Comparison of ENCODE assay signal across 10 cellular contexts in the genomic region with DNA sequence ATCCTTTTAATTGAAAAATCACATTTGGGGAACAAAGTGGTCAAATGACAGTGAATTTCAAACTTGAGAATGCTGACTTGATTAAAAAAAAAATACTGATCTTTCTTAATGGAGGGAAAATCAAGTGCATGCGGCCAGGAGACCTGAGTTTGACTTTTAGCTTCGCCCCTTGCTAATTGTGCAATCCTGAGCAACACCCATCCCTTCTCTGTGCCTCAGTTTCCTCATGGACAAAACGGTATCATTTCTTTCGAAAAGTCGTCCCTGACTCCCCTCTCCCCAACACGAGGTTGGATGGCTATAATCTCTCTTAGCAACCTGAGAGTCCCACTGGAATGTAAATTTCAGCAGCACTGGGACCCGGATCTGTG. TPM values are rescaled to one million over a fixed set of nuclear protein-coding genes. Genes with fewer than 3 reads are reported as not detected.
DNase-seq lines count a peak whose midpoint lies in the region; ATAC-seq, FAIRE-seq and TF ChIP-seq lines count a peak whose summit lies in the region.
"Had no signal": no experiment of that assay in that cellular context is flagged by ENCODE, and none has a peak within 500 bp of the region (broad histone marks: within the 10 kb centered on the region; RNA-seq: fewer than 3 reads in every experiment).

No MANE protein-coding gene starts in this region.

- no peaks in the 10 kb centered on the region for H4K20me1 ChIP-seq in Loucy (ENCODE audit: insufficient read depth, low read length, poor library complexity, severe bottlenecking)

- H3K27me3 Mint-ChIP-seq in naive thymus-derived CD8-positive, alpha-beta T cell = peaks cover 40 to 74% (median 52%) of the 10 kb centered on the region in 5 donors

- no peaks in the 10 kb centered on the region for H3K9me3 ChIP-seq in Loucy (ENCODE audit: insufficient read depth, low read depth, low read length)
- H3K9me3 ChIP-seq in effector memory CD4-positive, alpha-beta T cell (ENCODE audit: control insufficient read depth, low read length) = no peaks in the 10 kb centered on the region

- peaks cover 10% of the 10 kb centered on the region for H3K27me3 ChIP-seq in Loucy (ENCODE audit: insufficient read depth, low read length, poor library complexity, severe bottlenecking)
- peaks cover 25% of the 10 kb centered on the region for H3K27me3 ChIP-seq in effector memory CD4-positive, alpha-beta T cell (replicated peaks; ENCODE audit: control insufficient read depth, insufficient read depth, low read length, poor library complexity, severe bottlenecking)

- no peak overlapping the region for H3K9ac ChIP-seq in Loucy (ENCODE audit: low read depth, low read length, poor library complexity, severe bottlenecking)

- CTCF ChIA-PET in AG04449 (lab: Yijun Ruan, JAX) = interaction anchor here (0.8 to 5.3 kb wide), 10 partner anchors 9 to 649 kb away, joined by 3 to 39 read pairs (median 3); no protein-coding TSS in a partner anchor

- H3K4me1 Mint-ChIP-seq in naive thymus-derived CD8-positive, alpha-beta T cell = peaks cover 0 to 16% (median 13%) of the 10 kb centered on the region in 4 donors

- 0 out of 2 replicates have a peak, but pooled peaks cover 2% of the 10 kb centered on the region for H3F3A ChIP-seq in Loucy (ENCODE audit: low read depth)

- peak overlapping the region; percentile 69; the same call in 1 of the 2 replicates for H3K4me3 ChIP-seq in AG04449 (ENCODE audit: low read depth, low read length)
- no peak overlapping the region for H3K4me3 ChIP-seq in Loucy (ENCODE audit: low read length, poor library complexity, severe bottlenecking)
- H3K4me3 ChIP-seq in effector memory CD4-positive, alpha-beta T cell (ENCODE audit: insufficient read depth, low read depth, low read length, poor library complexity, severe bottlenecking) = no peak overlapping the region

- POLR2A ChIA-PET in AG04449 (lab: Yijun Ruan, JAX) = interaction anchor here (0.7 to 1.2 kb wide), 6 partner anchors 31 to 644 kb away, joined by 3 to 5 read pairs (median 3); partner anchors contain the start of gene SLC1A2
- POLR2A ChIA-PET in naive thymus-derived CD8-positive, alpha-beta T cell (lab: Charles Lee) = no interaction called here

- peak overlapping the region; percentile 63 to 88 (median 81) for H3K4me3 Mint-ChIP-seq in naive thymus-derived CD8-positive, alpha-beta T cell

- no peaks in the 10 kb centered on the region for H3K36me3 ChIP-seq in Loucy (ENCODE audit: insufficient read depth, low read length)
- H3K36me3 ChIP-seq in effector memory CD4-positive, alpha-beta T cell (ENCODE audit: control insufficient read depth, insufficient read depth, low read length) = no peaks in the 10 kb centered on the region

- no peaks in the 10 kb centered on the region for H3K79me2 ChIP-seq in Loucy (ENCODE audit: insufficient read depth, low read length)

- H2AFZ ChIP-seq in Loucy (ENCODE audit: low read length) = no peak overlapping the region

- H3K27ac ChIP-seq in cingulate gyrus (ENCODE audit: low read depth, low read length) = peak overlapping the region; percentile 54
- H3K27ac ChIP-seq in effector memory CD4-positive, alpha-beta T cell (ENCODE audit: insufficient read depth, low read length, poor library complexity, severe bottlenecking) = no peak overlapping the region

- ATAC-seq in naive thymus-derived CD8-positive, alpha-beta T cell = no peak

- FAIRE-seq in GM19239 (lab: Jason Lieb, UNC) = no peak
- FAIRE-seq: colon had no signal

- H3K36me3 Mint-ChIP-seq in naive thymus-derived CD8-positive, alpha-beta T cell = no peaks in the 10 kb centered on the region

- no peak overlapping the region for H3K27ac Mint-ChIP-seq in naive thymus-derived CD8-positive, alpha-beta T cell

- peak overlapping the region; percentile 52 for H3K4me2 ChIP-seq in Loucy (ENCODE audit: low read depth, low read length, poor library complexity, severe bottlenecking)

- TF ChIP-seq CTCF in AG04449 (IDR thresholded peaks at IDR 0.05; ENCODE audit: insufficient read depth, low read length, missing control alignments) = no peak
- no peak for TF ChIP-seq CTCF in Loucy (conservative IDR thresholded peaks at IDR 0.05; ENCODE audit: low read length)

- peaks cover 13% of the 10 kb centered on the region for H3K4me1 ChIP-seq in Loucy (ENCODE audit: insufficient read depth, low read length, poor library complexity, severe bottlenecking)
- peaks cover 18% of the 10 kb centered on the region for H3K4me1 ChIP-seq in effector memory CD4-positive, alpha-beta T cell (ENCODE audit: control insufficient read depth, insufficient read depth, low read length, poor library complexity, severe bottlenecking)

- DNase-seq in AG04449 (ENCODE audit: low read depth, low spot score) = no peak
- no peak for DNase-seq in naive thymus-derived CD8-positive, alpha-beta T cell
- no peak for DNase-seq in NCI-H345 treated with DMSO at 0.1 percent for 48 hours (lab: John Stamatoyannopoulos, UW; ENCODE audit: unreplicated experiment)
- no peak for DNase-seq in GM19239 (ENCODE audit: insufficient read length, low spot score)
- no peak for DNase-seq in iPS-NIHi7 (ENCODE audit: extremely low spot score)
- no peak for DNase-seq in effector memory CD4-positive, alpha-beta T cell
- DNase-seq: NCI-H2081 treated with DMSO at 0.1 percent for 48 hours had no signal

- H3K9me2 ChIP-seq in Loucy (replicated peaks; ENCODE audit: low read depth, low read length) = no peaks in the 10 kb centered on the region

- H3K9me3 Mint-ChIP-seq in naive thymus-derived CD8-positive, alpha-beta T cell = no peaks in the 10 kb centered on the region

RNA-seq across cellular contexts. Expression of gene FJX1, which starts 1.0 kb away (rescaled TPM):
- not detected for total RNA-seq in naive thymus-derived CD8-positive, alpha-beta T cell
- polyA plus RNA-seq in naive thymus-derived CD8-positive, alpha-beta T cell = under 1 TPM in 1 of 3 donors, not detected in 2; 0.15 TPM

RNA-seq across cellular contexts. Expression of gene TRIM44, which starts 45.3 kb away (rescaled TPM):
- 10 to 100 TPM; 64.5 to 73.4 TPM for total RNA-seq in naive thymus-derived CD8-positive, alpha-beta T cell
- polyA plus RNA-seq in naive thymus-derived CD8-positive, alpha-beta T cell = 10 to 100 TPM; 49.5 to 59.4 (median 56.4) TPM
